In the genomic region with DNA sequence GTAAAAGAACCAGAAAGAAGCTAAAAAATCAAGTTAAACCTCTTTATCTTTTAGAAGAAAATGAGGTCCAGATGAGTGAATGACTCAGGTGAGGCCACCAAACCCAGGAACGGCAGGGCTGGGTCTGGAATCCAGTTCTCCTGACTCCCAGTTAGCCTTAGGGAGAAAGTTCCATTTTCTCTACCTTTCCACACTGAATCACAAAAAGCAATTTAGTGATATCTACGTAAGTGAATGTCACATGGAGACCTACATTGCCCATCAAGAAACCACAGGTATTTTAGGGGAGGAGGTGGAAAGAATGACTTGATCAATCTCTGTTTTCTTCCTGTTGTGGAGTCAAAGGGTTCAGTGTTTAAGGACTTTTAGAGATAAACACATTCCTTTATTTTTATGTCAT, we compare ENCODE assay signal across 1 cellular context.
TF ChIP-seq lines count a peak whose summit lies in the region.

No MANE protein-coding gene starts in this region.

TF ChIP-seq in endothelial cell of umbilical vein, 7 proteins besides CTCF, POLR2A, EP300 and RAD21:
- no peak for TF ChIP-seq MYC (IDR thresholded peaks at IDR 0.05; ENCODE audit: low read depth, low read length)
- no peak for TF ChIP-seq FOS (IDR thresholded peaks at IDR 0.05; ENCODE audit: borderline replicate concordance, insufficient read depth, low read length)
- TF ChIP-seq JUN (IDR thresholded peaks at IDR 0.05; ENCODE audit: borderline replicate concordance, insufficient read depth, insufficient read length, low read depth), result no peak
- TF ChIP-seq, protein P1, sequence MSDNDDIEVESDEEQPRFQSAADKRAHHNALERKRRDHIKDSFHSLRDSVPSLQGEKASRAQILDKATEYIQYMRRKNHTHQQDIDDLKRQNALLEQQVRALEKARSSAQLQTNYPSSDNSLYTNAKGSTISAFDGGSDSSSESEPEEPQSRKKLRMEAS (IDR thresholded peaks at IDR 0.05; ENCODE audit: insufficient read depth, insufficient read length), result no peak
- no peak for TF ChIP-seq EZH2 (IDR thresholded peaks at IDR 0.05; ENCODE audit: borderline replicate concordance, low read depth, low read length, severe bottlenecking)
- TF ChIP-seq GATA2 (IDR thresholded peaks at IDR 0.05; ENCODE audit: insufficient read depth, insufficient read length, low read depth, low read length), result no peak
- TF ChIP-seq POLR2AphosphoS5 (IDR thresholded peaks at IDR 0.05; ENCODE audit: insufficient read depth, low read depth, low read length), result no peak
